Comparison of ENCODE assay signal across 1 cellular context in genomic region chr1:205259361-205259832, GRCh38.
TF ChIP-seq lines count a peak whose summit lies in the region.

No MANE protein-coding gene starts in this region.

TF ChIP-seq in SK-N-SH, 30 proteins besides CTCF, POLR2A, EP300 and RAD21 (continued from another document):
- no peak for TF ChIP-seq JUND (IDR thresholded peaks at IDR 0.05)
- no peak for TF ChIP-seq RCOR1 (IDR thresholded peaks at IDR 0.05; ENCODE audit: low read length)
- no peak for TF ChIP-seq CHD2 (IDR thresholded peaks at IDR 0.05; ENCODE audit: low read length, partially characterized antibody)
- no peak for TF ChIP-seq SMC3 (IDR thresholded peaks at IDR 0.05; ENCODE audit: low read depth, low read length)
- no peak for TF ChIP-seq FOXJ3 (CRISPR knock-in tag; IDR thresholded peaks at IDR 0.05)
- TF ChIP-seq MXI1 (IDR thresholded peaks at IDR 0.05; ENCODE audit: low read depth, low read length), result no peak
- no peak for TF ChIP-seq USF1 (IDR thresholded peaks at IDR 0.05; ENCODE audit: borderline replicate concordance, low read depth)
